ENCODE assay signal across 8 cellular contexts in genomic region chr3:65322910-65323309, GRCh38.
"Had no signal": no experiment of that assay in that cellular context is flagged by ENCODE, and none has a peak within 500 bp of the region (broad histone marks: within the 10 kb centered on the region; RNA-seq: fewer than 3 reads in every experiment).

No MANE protein-coding gene starts in this region.

- FAIRE-seq: G401.6, GM12878, GM12891, GM12892, GM18507, GM19239 had no signal

- H3K4me3 ChIP-seq: GM12878 had no signal

- DNase-seq: GDM1, GF-D8 had no signal

- ATAC-seq: GM12878 had no signal
